ENCODE assay signal across 1 cellular context in the genomic region with DNA sequence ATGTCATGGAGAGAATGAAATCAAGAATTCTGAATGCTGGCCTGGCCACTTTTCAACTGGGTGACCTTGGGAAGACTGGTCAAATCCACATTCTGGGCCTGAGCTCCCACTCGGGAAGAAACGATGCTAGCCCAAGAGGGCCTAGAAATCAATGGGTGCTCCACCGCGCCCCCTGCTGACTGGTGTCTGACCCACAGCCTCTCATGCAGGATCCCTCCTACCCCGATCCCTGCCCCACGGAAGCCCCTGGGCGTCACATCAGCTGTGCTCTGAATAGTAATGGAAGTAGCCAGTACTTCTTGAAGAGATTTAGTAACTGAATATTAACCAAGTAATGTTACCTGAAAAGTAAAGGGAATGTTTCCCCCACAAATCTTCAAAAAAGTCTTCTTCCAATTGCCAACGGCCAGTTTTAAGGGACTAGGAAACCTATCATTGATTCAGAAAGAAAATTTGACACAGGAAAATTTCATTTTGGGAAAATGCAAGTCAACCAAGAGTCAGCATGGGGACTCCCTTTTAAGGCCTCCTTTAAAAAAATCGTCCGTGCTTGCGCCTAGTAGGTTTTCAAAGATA.
TF ChIP-seq lines count a peak whose summit lies in the region.

No MANE protein-coding gene starts in this region.

TF ChIP-seq in HepG2, 621 proteins besides CTCF, POLR2A, EP300 and RAD21 (continued from another document):
- TF ChIP-seq, protein P1, sequence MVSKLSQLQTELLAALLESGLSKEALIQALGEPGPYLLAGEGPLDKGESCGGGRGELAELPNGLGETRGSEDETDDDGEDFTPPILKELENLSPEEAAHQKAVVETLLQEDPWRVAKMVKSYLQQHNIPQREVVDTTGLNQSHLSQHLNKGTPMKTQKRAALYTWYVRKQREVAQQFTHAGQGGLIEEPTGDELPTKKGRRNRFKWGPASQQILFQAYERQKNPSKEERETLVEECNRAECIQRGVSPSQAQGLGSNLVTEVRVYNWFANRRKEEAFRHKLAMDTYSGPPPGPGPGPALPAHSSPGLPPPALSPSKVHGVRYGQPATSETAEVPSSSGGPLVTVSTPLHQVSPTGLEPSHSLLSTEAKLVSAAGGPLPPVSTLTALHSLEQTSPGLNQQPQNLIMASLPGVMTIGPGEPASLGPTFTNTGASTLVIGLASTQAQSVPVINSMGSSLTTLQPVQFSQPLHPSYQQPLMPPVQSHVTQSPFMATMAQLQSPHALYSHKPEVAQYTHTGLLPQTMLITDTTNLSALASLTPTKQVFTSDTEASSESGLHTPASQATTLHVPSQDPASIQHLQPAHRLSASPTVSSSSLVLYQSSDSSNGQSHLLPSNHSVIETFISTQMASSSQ (IDR thresholded peaks at IDR 0.05; ENCODE audit: low read depth), result no peak
- TF ChIP-seq, protein P1 (CRISPR knock-in tag; IDR thresholded peaks at IDR 0.05; ENCODE audit: borderline replicate concordance), result no peak
- TF ChIP-seq RFX1 (IDR thresholded peaks at IDR 0.05) (no peak), HMG20B (CRISPR knock-in tag; conservative IDR thresholded peaks at IDR 0.05) (no peak), MYNN (CRISPR knock-in tag; IDR thresholded peaks at IDR 0.05; ENCODE audit: low read depth) (no peak), PAX8 (CRISPR knock-in tag; IDR thresholded peaks at IDR 0.05; ENCODE audit: borderline replicate concordance) (no peak)
TF ChIP-seq in HepG2: peak in this region for 0.
